ENCODE assay signal across 5 cellular contexts in the genomic region with DNA sequence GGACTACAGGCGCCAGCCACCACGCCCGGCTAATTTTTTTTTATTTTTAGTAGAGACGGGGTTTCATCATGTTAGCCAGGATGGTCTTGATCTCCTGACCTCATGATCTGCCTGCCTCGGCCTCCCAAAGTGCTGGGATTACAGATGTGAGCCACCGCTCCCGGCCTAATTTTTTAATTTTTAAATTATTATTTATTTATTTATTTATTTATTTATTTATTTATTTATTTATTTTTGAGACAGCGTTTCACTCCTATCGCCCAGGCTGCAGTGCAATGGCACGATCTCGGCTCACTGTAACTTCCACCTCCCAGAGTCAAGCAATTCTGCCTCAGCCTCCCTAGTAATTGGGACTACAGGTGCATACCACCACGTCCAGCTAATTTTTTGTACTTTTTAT. TPM values are rescaled to one million over a fixed set of nuclear protein-coding genes. Genes with fewer than 3 reads are reported as not detected.
DNase-seq lines count a peak whose midpoint lies in the region; ATAC-seq and TF ChIP-seq lines count a peak whose summit lies in the region.
"Not testable (repeated sequence)": the region's sequence is repeated elsewhere in the genome, so short reads cannot be mapped to it uniquely, and the experiment has no call there.
"Had no signal": no experiment of that assay in that cellular context is flagged by ENCODE, and none has a peak within 500 bp of the region (broad histone marks: within the 10 kb centered on the region; RNA-seq: fewer than 3 reads in every experiment).

No MANE protein-coding gene starts in this region.

- not testable (repeated sequence) for H3K4me3 ChIP-seq in HEK293 (ENCODE audit: low read depth, low read length)

- peak overlapping the region; percentile 59 for H3K27ac Mint-ChIP-seq in dendritic cell treated with granulocyte-macrophage colony-stimulating factor and Interleukin-4, amounts not matched to agents 40 ng/mL and 50 ng/mL, for 4 days
- H3K27ac Mint-ChIP-seq in natural killer cell treated with Interleukin-12 subunit alpha and Interleukin-12 subunit beta and Interleukin-15 and Interleukin-18, amount 100 ng/mL, for 72 hours: not testable (repeated sequence)

- H3K36me3 Mint-ChIP-seq in dendritic cell treated with granulocyte-macrophage colony-stimulating factor and Interleukin-4, amounts not matched to agents 40 ng/mL and 50 ng/mL, for 4 days (ENCODE audit: low read depth): peaks cover 16% of the 10 kb centered on the region
- H3K36me3 Mint-ChIP-seq in natural killer cell treated with Interleukin-12 subunit alpha and Interleukin-12 subunit beta and Interleukin-15 and Interleukin-18, amount 100 ng/mL, for 72 hours: not testable (repeated sequence)

- H3K9me3 Mint-ChIP-seq in dendritic cell treated with granulocyte-macrophage colony-stimulating factor and Interleukin-4, amounts not matched to agents 40 ng/mL and 50 ng/mL, for 4 days; natural killer cell treated with Interleukin-12 subunit alpha and Interleukin-12 subunit beta and Interleukin-15 and Interleukin-18, amount 100 ng/mL, for 72 hours: not testable (repeated sequence)

- H3K36me3 ChIP-seq in HEK293 (ENCODE audit: control insufficient read depth in 2 of 2, insufficient read depth in 1 of 2, low read length in 2 of 2): peaks cover 5 to 10% of the 10 kb centered on the region in 2 experiments; a peak in 2 of 3 replicates

- POLR2A ChIA-PET in HEK293 (lab: Yijun Ruan, JAX): not testable (repeated sequence)

- CTCF ChIA-PET in HEK293 (lab: Yijun Ruan, JAX): interaction anchor here (1.8 kb wide), 1 partner anchor 12 kb away, joined by 6 read pairs; no protein-coding TSS in a partner anchor

- not testable (repeated sequence) for H3K27ac ChIP-seq in HEK293 (ENCODE audit: extremely low read depth, low read depth, low read length)

- not testable (repeated sequence) for H3K9me3 ChIP-seq in HEK293 (ENCODE audit: control insufficient read depth, insufficient read depth, low read depth, low read length)

- H3K27me3 Mint-ChIP-seq in dendritic cell treated with granulocyte-macrophage colony-stimulating factor and Interleukin-4, amounts not matched to agents 40 ng/mL and 50 ng/mL, for 4 days; natural killer cell treated with Interleukin-12 subunit alpha and Interleukin-12 subunit beta and Interleukin-15 and Interleukin-18, amount 100 ng/mL, for 72 hours: not testable (repeated sequence)

- ATAC-seq in natural killer cell treated with Interleukin-12 subunit alpha and Interleukin-12 subunit beta and Interleukin-15 and Interleukin-18, amount 100 ng/mL, for 72 hours: not testable (repeated sequence)

- not testable (repeated sequence) for H3K4me1 ChIP-seq in HEK293 (ENCODE audit: control insufficient read depth, insufficient read depth, low read length)

- DNase-seq in natural killer cell treated with Interleukin-12 subunit alpha and Interleukin-12 subunit beta and Interleukin-15 and Interleukin-18, amount 100 ng/mL, for 72 hours (ENCODE audit: low spot score): peak; percentile 26

- H3K4me3 Mint-ChIP-seq in dendritic cell treated with granulocyte-macrophage colony-stimulating factor and Interleukin-4, amounts not matched to agents 40 ng/mL and 50 ng/mL, for 4 days: peak overlapping the region; percentile 20
- not testable (repeated sequence) for H3K4me3 Mint-ChIP-seq in natural killer cell treated with Interleukin-12 subunit alpha and Interleukin-12 subunit beta and Interleukin-15 and Interleukin-18, amount 100 ng/mL, for 72 hours

- intact Hi-C loops in dendritic cell treated with granulocyte-macrophage colony-stimulating factor and Interleukin-4, amounts not matched to agents 40 ng/mL and 50 ng/mL, for 4 days (cut with micrococcal nuclease): not testable (repeated sequence)

- not testable (repeated sequence) for TF ChIP-seq CTCF in HEK293 (tag by site-specific recombination; IDR thresholded peaks at IDR 0.05)

- H3K4me1 Mint-ChIP-seq in dendritic cell treated with granulocyte-macrophage colony-stimulating factor and Interleukin-4, amounts not matched to agents 40 ng/mL and 50 ng/mL, for 4 days (ENCODE audit: low read depth): peaks cover 62% of the 10 kb centered on the region
- not testable (repeated sequence) for H3K4me1 Mint-ChIP-seq in natural killer cell treated with Interleukin-12 subunit alpha and Interleukin-12 subunit beta and Interleukin-15 and Interleukin-18, amount 100 ng/mL, for 72 hours (ENCODE audit: low read depth in 2 of 2)

TF ChIP-seq in HEK293, 187 proteins besides CTCF, POLR2A, EP300 and RAD21:
- TF ChIP-seq ZBTB11 (tag by site-specific recombination; conservative IDR thresholded peaks at IDR 0.05; ENCODE audit: low read depth) (0 out of 2 replicates have a peak, but pooled peaks have one; percentile 15), ZNF426 (tag by site-specific recombination; IDR thresholded peaks at IDR 0.05) (peak; percentile 46), ZNF394 (tag by site-specific recombination; IDR thresholded peaks at IDR 0.05; ENCODE audit: borderline replicate concordance) (peak; percentile 70; the same call in 1 of the 2 replicates), ZNF555 (tag by site-specific recombination; conservative IDR thresholded peaks at IDR 0.05) (peak; percentile 48), ZNF140 (tag by site-specific recombination; IDR thresholded peaks at IDR 0.05) (peak; percentile 9; the same call in 1 of the 2 replicates)
- TF ChIP-seq, protein P1, sequence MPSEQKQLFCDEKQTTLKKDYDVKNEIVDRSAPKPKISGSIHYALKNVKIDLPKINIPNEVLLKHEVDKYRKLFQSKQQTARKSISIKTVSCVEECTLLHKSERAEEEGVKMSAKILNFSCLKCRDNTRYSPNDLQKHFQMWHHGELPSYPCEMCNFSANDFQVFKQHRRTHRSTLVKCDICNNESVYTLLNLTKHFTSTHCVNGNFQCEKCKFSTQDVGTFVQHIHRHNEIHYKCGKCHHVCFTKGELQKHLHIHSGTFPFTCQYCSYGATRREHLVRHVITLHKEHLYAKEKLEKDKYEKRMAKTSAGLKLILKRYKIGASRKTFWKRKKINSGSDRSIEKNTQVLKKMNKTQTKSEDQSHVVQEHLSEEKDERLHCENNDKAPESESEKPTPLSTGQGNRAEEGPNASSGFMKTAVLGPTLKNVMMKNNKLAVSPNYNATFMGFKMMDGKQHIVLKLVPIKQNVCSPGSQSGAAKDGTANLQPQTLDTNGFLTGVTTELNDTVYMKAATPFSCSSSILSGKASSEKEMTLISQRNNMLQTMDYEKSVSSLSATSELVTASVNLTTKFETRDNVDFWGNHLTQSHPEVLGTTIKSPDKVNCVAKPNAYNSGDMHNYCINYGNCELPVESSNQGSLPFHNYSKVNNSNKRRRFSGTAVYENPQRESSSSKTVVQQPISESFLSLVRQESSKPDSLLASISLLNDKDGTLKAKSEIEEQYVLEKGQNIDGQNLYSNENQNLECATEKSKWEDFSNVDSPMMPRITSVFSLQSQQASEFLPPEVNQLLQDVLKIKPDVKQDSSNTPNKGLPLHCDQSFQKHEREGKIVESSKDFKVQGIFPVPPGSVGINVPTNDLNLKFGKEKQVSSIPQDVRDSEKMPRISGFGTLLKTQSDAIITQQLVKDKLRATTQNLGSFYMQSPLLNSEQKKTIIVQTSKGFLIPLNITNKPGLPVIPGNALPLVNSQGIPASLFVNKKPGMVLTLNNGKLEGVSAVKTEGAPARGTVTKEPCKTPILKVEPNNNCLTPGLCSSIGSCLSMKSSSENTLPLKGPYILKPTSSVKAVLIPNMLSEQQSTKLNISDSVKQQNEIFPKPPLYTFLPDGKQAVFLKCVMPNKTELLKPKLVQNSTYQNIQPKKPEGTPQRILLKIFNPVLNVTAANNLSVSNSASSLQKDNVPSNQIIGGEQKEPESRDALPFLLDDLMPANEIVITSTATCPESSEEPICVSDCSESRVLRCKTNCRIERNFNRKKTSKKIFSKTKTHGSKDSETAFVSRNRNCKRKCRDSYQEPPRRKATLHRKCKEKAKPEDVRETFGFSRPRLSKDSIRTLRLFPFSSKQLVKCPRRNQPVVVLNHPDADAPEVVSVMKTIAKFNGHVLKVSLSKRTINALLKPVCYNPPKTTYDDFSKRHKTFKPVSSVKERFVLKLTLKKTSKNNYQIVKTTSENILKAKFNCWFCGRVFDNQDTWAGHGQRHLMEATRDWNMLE (tag by site-specific recombination; conservative IDR thresholded peaks at IDR 0.05; ENCODE audit: low read depth): peak; percentile 54

RNA-seq across cellular contexts. Expression of gene C17orf107, which starts 30.3 kb away (rescaled TPM):
- 1 to 10 TPM; 1.3 to 2.3 TPM for total RNA-seq in natural killer cell treated with Interleukin-12 subunit alpha and Interleukin-12 subunit beta and Interleukin-15 and Interleukin-18, amount 100 ng/mL, for 72 hours

RNA-seq across cellular contexts. Expression of gene CHRNE, which starts 33.8 kb away (rescaled TPM):
- total RNA-seq in natural killer cell treated with Interleukin-12 subunit alpha and Interleukin-12 subunit beta and Interleukin-15 and Interleukin-18, amount 100 ng/mL, for 72 hours: 1 to 10 TPM; 3.9 to 7.6 TPM
- total RNA-seq: A172, Caco-2 had no signal

RNA-seq across cellular contexts. Expression of gene MINK1, which starts 35.9 kb away (rescaled TPM):
- total RNA-seq in natural killer cell treated with Interleukin-12 subunit alpha and Interleukin-12 subunit beta and Interleukin-15 and Interleukin-18, amount 100 ng/mL, for 72 hours: 10 to 100 TPM; 72.4 to 98.2 TPM
